Comparison of ENCODE assay signal across 14 cellular contexts in genomic region chr2:19351499-19351898, GRCh38. TPM values are rescaled to one million over a fixed set of nuclear protein-coding genes. Genes with fewer than 3 reads are reported as not detected.
DNase-seq lines count a peak whose midpoint lies in the region; ATAC-seq and TF ChIP-seq lines count a peak whose summit lies in the region.
"Had no signal": no experiment of that assay in that cellular context is flagged by ENCODE, and none has a peak within 500 bp of the region (broad histone marks: within the 10 kb centered on the region; RNA-seq: fewer than 3 reads in every experiment).

No MANE protein-coding gene starts in this region.

- H3K36me3 ChIP-seq in GM06990 (ENCODE audit: control insufficient read depth, insufficient read depth, low read length) = no peaks in the 10 kb centered on the region
- no peaks in the 10 kb centered on the region for H3K36me3 ChIP-seq in hepatocyte (replicated peaks; ENCODE audit: insufficient read depth, low read depth)
- H3K36me3 ChIP-seq: right lobe of liver had no signal

- no peaks in the 10 kb centered on the region for H3K9me3 Mint-ChIP-seq in T-cell
- H3K9me3 Mint-ChIP-seq: HFFc6 had no signal

- H4K20me1 ChIP-seq in hepatocyte (ENCODE audit: insufficient read depth, poor library complexity, severe bottlenecking) = peaks cover 6% of the 10 kb centered on the region

- H3K79me2 ChIP-seq in hepatocyte = peaks cover 57% of the 10 kb centered on the region

- H3K27ac Mint-ChIP-seq in T-cell = no peak overlapping the region
- H3K27ac Mint-ChIP-seq: HFFc6 had no signal

- H3K4me1 Mint-ChIP-seq in T-cell = peaks cover 34 to 56% (median 44%) of the 10 kb centered on the region in 3 donors

- H2AFZ ChIP-seq in hepatocyte = no peak overlapping the region

- H3K27ac ChIP-seq in hepatocyte = no peak overlapping the region
- H3K27ac ChIP-seq: right lobe of liver had no signal

- POLR2A ChIA-PET in T-cell (lab: Charles Lee) = no interaction called here

- no peak for TF ChIP-seq CTCF in GM06990 (IDR thresholded peaks at IDR 0.05; ENCODE audit: insufficient read depth, low read length, poor library complexity, severe bottlenecking)
- TF ChIP-seq CTCF in hepatocyte (IDR thresholded peaks at IDR 0.05; ENCODE audit: poor library complexity) = no peak

- H3K4me2 ChIP-seq in hepatocyte = peak overlapping the region; percentile 69

- peak overlapping the region in 2 of 3 donors; percentile 44 to 88 for H3K4me3 Mint-ChIP-seq in T-cell
- H3K4me3 Mint-ChIP-seq: HFFc6 had no signal

- CTCF ChIA-PET in T-cell (lab: Charles Lee) = interaction anchor here in 1 of 2 donors (1.1 kb wide), 1 partner anchor 9 kb away, joined by 3 read pairs; no protein-coding TSS in a partner anchor

- H3K9me3 ChIP-seq in hepatocyte (ENCODE audit: low read depth) = no peaks in the 10 kb centered on the region
- H3K9me3 ChIP-seq: right lobe of liver had no signal

- 49% methylated on average over 22 of the region's 23 CpGs for WGBS in hepatocyte (ENCODE audit: low lambda C conversion rate, missing lambda C conversion rate)

- 0 out of 2 replicates have a peak overlapping the region, but pooled peaks have one; percentile 5 for H3K4me3 ChIP-seq in GM06990 (replicated peaks; ENCODE audit: low read depth, low read length)
- no peak overlapping the region for H3K4me3 ChIP-seq in hepatocyte

- H3K4me1 ChIP-seq in hepatocyte (ENCODE audit: insufficient read depth) = peaks cover 19% of the 10 kb centered on the region

- H3K27me3 ChIP-seq in GM06990 (replicated peaks; ENCODE audit: control insufficient read depth, insufficient read depth, low read length) = peaks cover 6% of the 10 kb centered on the region
- peaks cover 56% of the 10 kb centered on the region for H3K27me3 ChIP-seq in hepatocyte

- DNase-seq in GM06990 (ENCODE audit: extremely low read depth, insufficient read length) (no peak), T-cell (no peak), hepatocyte (ENCODE audit: low spot score) (no peak), retina (peak; percentile 63), NOMO-1 (lab: John Stamatoyannopoulos, UW; ENCODE audit: unreplicated experiment in 2 of 2) (no peak), NCI-H510A (lab: John Stamatoyannopoulos, UW) (no peak)
- DNase-seq in stimulated activated CD4-positive, alpha-beta T cell treated with anti-CD3 and anti-CD28 coated beads, Interleukin-2, amount 100 ng/mL, for 24 hours = no peak
- DNase-seq: activated CD4-positive, alpha-beta T cell treated with anti-CD3 and anti-CD28 coated beads, Interleukin-2, amount 50 U/mL, for 48 hours; HFFc6; NCI-H1092 treated with DMSO at 0.1 percent for 48 hours; NCI-H345; OCI-M1; right lobe of liver had no signal

- H3K27me3 Mint-ChIP-seq in T-cell = peaks cover 65 to 75% of the 10 kb centered on the region in 2 donors

- peaks cover 3% of the 10 kb centered on the region for H3K36me3 Mint-ChIP-seq in T-cell

- H3K9me2 ChIP-seq in hepatocyte (replicated peaks; ENCODE audit: insufficient read depth) = no peaks in the 10 kb centered on the region

- ATAC-seq in T-cell (replicated peaks in 1 of 4) = no peak
- ATAC-seq: right lobe of liver had no signal

RNA-seq across cellular contexts. Expression of gene OSR1, which starts 6.9 kb away (rescaled TPM):
- total RNA-seq in T-cell = not detected
- total RNA-seq in hepatocyte = 16.1 and 19.8 TPM in 2 replicates
- 45.7 and 52.8 TPM in 2 replicates for polyA plus RNA-seq in hepatocyte
- total RNA-seq: T-helper 1 cell treated with Interleukin-12 subunit alpha and Interleukin-12 subunit beta and Interleukin-4 antibody, amounts not matched to agents 30 ng/mL and 1 ng/mL, for 36 hours had no signal

Comparison
In these comparisons a context has a peak if more than half of its experiments do, and no peak if none do; other contexts are left out.
1. RNA of gene OSR1, which starts 6.9 kb away (total RNA-seq): 16.1 to 19.8 TPM in hepatocyte; not detected in T-cell; every median in the first group is over 10 times any median in the second.